Comparison of ENCODE assay signal across 8 cellular contexts in genomic region chr1:225454733-225455132, GRCh38. TPM values are rescaled to one million over a fixed set of nuclear protein-coding genes. Genes with fewer than 3 reads are reported as not detected.
DNase-seq lines count a peak whose midpoint lies in the region; ATAC-seq, FAIRE-seq and TF ChIP-seq lines count a peak whose summit lies in the region.

No MANE protein-coding gene starts in this region.

- intact Hi-C loops in heart left ventricle (cut with DNase I) (no loop called here), Right ventricle myocardium inferior (cut with DNase I) (no loop called here), K562 (cut with micrococcal nuclease) (no loop called here), upper lobe of right lung (cut with DNase I) (no loop called here)

- H3K27ac ChIP-seq in heart left ventricle (peak overlapping the region in 2 of 12 donors; percentile 48 to 90), SJSA1 (peak overlapping the region; percentile 11; the same call in 1 of the 2 replicates), K562 (ENCODE audit: extremely low read depth, low read depth, low read length) (peak overlapping the region; percentile 27; the same call in 2 of the 3 replicates), upper lobe of right lung (peak overlapping the region; percentile 42)

- DNase-seq in heart left ventricle = no peak
- no peak for DNase-seq in Right ventricle myocardium inferior (ENCODE audit: missing footprints)
- DNase-seq in SJSA1 (ENCODE audit: low read depth in 1 of 2, low spot score in 2 of 2) = peak; percentile 63 to 77
- DNase-seq in K562 (ENCODE audit: extremely low read depth in 1 of 4, low spot score in 3 of 4) = peak; percentile 49 to 75 (median 52)
- DNase-seq in natural killer cell treated with Interleukin-12 subunit alpha and Interleukin-12 subunit beta and Interleukin-15 and Interleukin-18, amount 100 ng/mL, for 72 hours (ENCODE audit: low spot score) = peak; percentile 90
- DNase-seq in upper lobe of right lung = no peak
- no peak for DNase-seq in occipital lobe (lab: John Stamatoyannopoulos, UW)
- DNase-seq in 8988T = no peak

- H3K4me3 ChIP-seq in heart left ventricle (no peak overlapping the region), SJSA1 (no peak overlapping the region), K562 (no peak overlapping the region), upper lobe of right lung (no peak overlapping the region)

- H3K36me3 Mint-ChIP-seq in natural killer cell treated with Interleukin-12 subunit alpha and Interleukin-12 subunit beta and Interleukin-15 and Interleukin-18, amount 100 ng/mL, for 72 hours = no peaks in the 10 kb centered on the region

- BruUV-seq in K562 (replicated peaks; lab: Mats Ljungman, UMichigan) = no TSS peak

- H3K9me1 ChIP-seq in K562 (ENCODE audit: control insufficient read depth, insufficient read depth, low read length) = no peaks in the 10 kb centered on the region

- H4K20me1 ChIP-seq in K562 (replicated peaks; ENCODE audit: control insufficient read depth, insufficient read depth, low read length) = no peaks in the 10 kb centered on the region

- no peaks in the 10 kb centered on the region for H3K79me2 ChIP-seq in K562 (ENCODE audit: control insufficient read depth, insufficient read depth, low read length)

- FAIRE-seq in K562 (lab: Jason Lieb, UNC) = peak; percentile 76

- peak overlapping the region; percentile 85 to 95 for H3K27ac Mint-ChIP-seq in natural killer cell treated with Interleukin-12 subunit alpha and Interleukin-12 subunit beta and Interleukin-15 and Interleukin-18, amount 100 ng/mL, for 72 hours

- TF ChIP-seq CTCF in heart left ventricle (IDR thresholded peaks at IDR 0.05) = no peak
- TF ChIP-seq CTCF in K562 (IDR thresholded peaks at IDR 0.05 in 2 of 3, conservative IDR thresholded peaks at IDR 0.05 in 1 of 3; ENCODE audit: insufficient read depth in 2 of 3, low read depth in 1 of 3, low read length in 3 of 3) = no peak
- no peak for TF ChIP-seq CTCF in upper lobe of right lung (IDR thresholded peaks at IDR 0.05)

- no peak; the same call in 1 of the 2 replicates for TF ChIP-seq EP300 in K562 (IDR thresholded peaks at IDR 0.05; ENCODE audit: low read length)

- no peak for TF ChIP-seq POLR2A in heart left ventricle (IDR thresholded peaks at IDR 0.05)
- no peak for TF ChIP-seq POLR2A in K562 (conservative IDR thresholded peaks at IDR 0.05)

- CTCF ChIA-PET in K562 (lab: Yijun Ruan, JAX; ENCODE audit: low intra/inter-chr PET ratio) = no interaction called here

- H3K9me3 ChIP-seq in heart left ventricle = no peaks in the 10 kb centered on the region
- H3K9me3 ChIP-seq in SJSA1 (replicated peaks) = no peaks in the 10 kb centered on the region
- no peaks in the 10 kb centered on the region for H3K9me3 ChIP-seq in K562 (replicated peaks; ENCODE audit: control insufficient read depth, insufficient read depth, low read depth, low read length)
- H3K9me3 ChIP-seq in upper lobe of right lung = no peaks in the 10 kb centered on the region

- WGBS in heart left ventricle, 4 donors = 67 to 69% (median 67%) methylated on average over 5 of the region's 5 CpGs
- WGBS in K562 (ENCODE audit: insufficient coverage, low coverage, missing lambda C conversion rate) = 19% methylated on average over 5 of the region's 5 CpGs

- H3K4me3 Mint-ChIP-seq in natural killer cell treated with Interleukin-12 subunit alpha and Interleukin-12 subunit beta and Interleukin-15 and Interleukin-18, amount 100 ng/mL, for 72 hours = peak overlapping the region; percentile 85

- no peak overlapping the region for H3K9ac ChIP-seq in K562 (ENCODE audit: insufficient read depth in 1 of 2, low read depth in 2 of 2, low read length in 2 of 2)

- H3K4me2 ChIP-seq in K562 (ENCODE audit: insufficient read depth, low read length) = peak overlapping the region; percentile 9; the same call in 1 of the 2 replicates

- peaks cover 63 to 77% of the 10 kb centered on the region in 2 donors for H3K4me1 Mint-ChIP-seq in natural killer cell treated with Interleukin-12 subunit alpha and Interleukin-12 subunit beta and Interleukin-15 and Interleukin-18, amount 100 ng/mL, for 72 hours (ENCODE audit: low read depth in 2 of 2)

- peaks cover 0 to 3% of the 10 kb centered on the region in 2 donors for H3K27me3 Mint-ChIP-seq in natural killer cell treated with Interleukin-12 subunit alpha and Interleukin-12 subunit beta and Interleukin-15 and Interleukin-18, amount 100 ng/mL, for 72 hours

- TF ChIP-seq RAD21 in K562 (CRISPR knock-in tag; conservative IDR thresholded peaks at IDR 0.05 in 1 of 2, IDR thresholded peaks at IDR 0.05 in 1 of 2) = no peak

- H2AFZ ChIP-seq in K562 (ENCODE audit: low read depth, low read length) = peak overlapping the region; percentile 32

- H3K36me3 ChIP-seq in heart left ventricle (no peaks in the 10 kb centered on the region), SJSA1 (no peaks in the 10 kb centered on the region), K562 (ENCODE audit: control insufficient read depth, insufficient read depth, low read length) (no peaks in the 10 kb centered on the region), upper lobe of right lung (no peaks in the 10 kb centered on the region)

- H3K4me1 ChIP-seq in heart left ventricle (peaks cover 0 to 43% (median under 1%) of the 10 kb centered on the region in 12 donors), SJSA1 (replicated peaks) (peaks cover 26% of the 10 kb centered on the region), K562 (replicated peaks in 1 of 2; ENCODE audit: control insufficient read depth in 2 of 2, insufficient read depth in 2 of 2, low read length in 2 of 2) (peaks cover 7 to 11% of the 10 kb centered on the region in 2 experiments; a peak in 3 of 5 replicates), upper lobe of right lung (peaks cover 20% of the 10 kb centered on the region)

- peak in 3 of 4 donors; percentile 26 to 77 (median 74) for ATAC-seq in heart left ventricle
- ATAC-seq in Right ventricle myocardium inferior = no peak
- ATAC-seq in K562 = peak; percentile 80
- peak; percentile 95 to 96 for ATAC-seq in natural killer cell treated with Interleukin-12 subunit alpha and Interleukin-12 subunit beta and Interleukin-15 and Interleukin-18, amount 100 ng/mL, for 72 hours
- peak; percentile 90 for ATAC-seq in upper lobe of right lung

- H3K27me3 ChIP-seq in heart left ventricle = no peaks in the 10 kb centered on the region
- H3K27me3 ChIP-seq in SJSA1 (replicated peaks) = no peaks in the 10 kb centered on the region
- no peaks in the 10 kb centered on the region for H3K27me3 ChIP-seq in K562 (ENCODE audit: control insufficient read depth in 2 of 2, insufficient read depth in 2 of 2, low read length in 2 of 2)
- no peaks in the 10 kb centered on the region for H3K27me3 ChIP-seq in upper lobe of right lung

- POLR2A ChIA-PET in K562 (lab: Yijun Ruan, JAX) = interaction anchor here (0.8 to 1.1 kb wide), 3 partner anchors 10 to 27 kb away, joined by 3 to 4 read pairs (median 3); partner anchors contain the start of gene LBR

- no peaks in the 10 kb centered on the region for H3K9me3 Mint-ChIP-seq in natural killer cell treated with Interleukin-12 subunit alpha and Interleukin-12 subunit beta and Interleukin-15 and Interleukin-18, amount 100 ng/mL, for 72 hours

- in situ Hi-C loops in K562 (cut with MboI) = no loop called here

TF ChIP-seq in K562, 482 proteins besides CTCF, POLR2A, EP300 and RAD21 (continues in another document):
- no peak for TF ChIP-seq ATF6 (CRISPR knock-in tag; IDR thresholded peaks at IDR 0.05)
- no peak for TF ChIP-seq BCL6 (CRISPR knock-in tag; IDR thresholded peaks at IDR 0.05)
- no peak for TF ChIP-seq JUNB (CRISPR knock-in tag; conservative IDR thresholded peaks at IDR 0.05)
- TF ChIP-seq CHD1 (IDR thresholded peaks at IDR 0.05; ENCODE audit: low read length) = no peak
- no peak for TF ChIP-seq MXI1 (IDR thresholded peaks at IDR 0.05; ENCODE audit: low read depth, low read length)

RNA-seq across cellular contexts. Expression of gene LBR, which starts 26.9 kb away (rescaled TPM):
- total RNA-seq in heart left ventricle (10 to 100 TPM in 4 of 9 donors, 1 to 10 TPM in 5; 6.8 to 37.8 (median 9.7) TPM), Right ventricle myocardium inferior (19.0 TPM), K562 (2014; rRNA removed) (102 and 116 TPM in 2 replicates), K562 (2014; rRNA removed; fragmentation: Illumina TruSeq; extraction: Trizol) (205 and 234 TPM in 2 replicates), K562 (2015; rRNA removed; fragmentation: Illumina TruSeq; extraction: Trizol) (177 and 192 TPM in 2 replicates), K562 (2021) (229 and 235 TPM in 2 replicates), upper lobe of right lung (55.2 TPM), occipital lobe (71.6 TPM)
- polyA plus RNA-seq in heart left ventricle (1 to 10 TPM; 4.3 to 7.5 TPM), K562 (2011; rRNA removed) (170 and 197 TPM in 2 replicates), K562 (2014; fragmentation: Illumina TruSeq; extraction: Trizol) (160 and 197 TPM in 2 replicates), K562 (2014; fragmentation: Nextera tagmentation; extraction: Ambion mirVana) (100 to 1,000 TPM; 203 to 217 TPM), K562 (2014; rRNA removed) (144 and 147 TPM in 2 replicates)
- 58.7 and 66.8 TPM in 2 replicates for total RNA-seq in SJSA1 (2014; rRNA removed; shearing (Covaris generic))
- 218 and 419 TPM in 2 replicates for total RNA-seq in K562 (2011; cell fraction: chromatin; rRNA removed; ENCODE audit: low replicate concordance)
- 192 and 198 TPM in 2 replicates for total RNA-seq in K562 (2011; cell fraction: nucleolus; rRNA removed)
- 268 and 304 TPM in 2 replicates for total RNA-seq in K562 (2011; cell fraction: nucleoplasm; rRNA removed)
- polyA plus RNA-seq in K562 (2011; cell fraction: cytosol; rRNA removed) = 90.3 and 164 TPM in 2 replicates
- 137 and 143 TPM in 2 replicates for polyA plus RNA-seq in K562 (2011; cell fraction: nucleus; rRNA removed)
- 106 and 154 TPM in 2 replicates for polyA plus RNA-seq in K562 (2012)
- polyA minus RNA-seq in K562 (2011; rRNA and poly(A)+ RNA removed) = 186 and 194 TPM in 2 replicates
- polyA minus RNA-seq in K562 (2011; cell fraction: cytosol; rRNA and poly(A)+ RNA removed) = 95.8 and 96.2 TPM in 2 replicates
- polyA minus RNA-seq in K562 (2011; cell fraction: nucleus; rRNA and poly(A)+ RNA removed) = 102 and 157 TPM in 2 replicates
- 100 to 1,000 TPM; 127 to 173 TPM for total RNA-seq in natural killer cell treated with Interleukin-12 subunit alpha and Interleukin-12 subunit beta and Interleukin-15 and Interleukin-18, amount 100 ng/mL, for 72 hours

Comparison
In these comparisons a context has a peak if more than half of its experiments do, and no peak if none do; other contexts are left out.
1. DNase-seq: peak in SJSA1 (2 of 2), K562 (4 of 4) and natural killer cell treated with Interleukin-12 subunit alpha and Interleukin-12 subunit beta and Interleukin-15 and Interleukin-18, amount 100 ng/mL, for 72 hours (single experiment); none in heart left ventricle (0 of 5), Right ventricle myocardium inferior (single experiment), upper lobe of right lung (single experiment), occipital lobe (single experiment) and 8988T (single experiment).